In the genomic region with DNA sequence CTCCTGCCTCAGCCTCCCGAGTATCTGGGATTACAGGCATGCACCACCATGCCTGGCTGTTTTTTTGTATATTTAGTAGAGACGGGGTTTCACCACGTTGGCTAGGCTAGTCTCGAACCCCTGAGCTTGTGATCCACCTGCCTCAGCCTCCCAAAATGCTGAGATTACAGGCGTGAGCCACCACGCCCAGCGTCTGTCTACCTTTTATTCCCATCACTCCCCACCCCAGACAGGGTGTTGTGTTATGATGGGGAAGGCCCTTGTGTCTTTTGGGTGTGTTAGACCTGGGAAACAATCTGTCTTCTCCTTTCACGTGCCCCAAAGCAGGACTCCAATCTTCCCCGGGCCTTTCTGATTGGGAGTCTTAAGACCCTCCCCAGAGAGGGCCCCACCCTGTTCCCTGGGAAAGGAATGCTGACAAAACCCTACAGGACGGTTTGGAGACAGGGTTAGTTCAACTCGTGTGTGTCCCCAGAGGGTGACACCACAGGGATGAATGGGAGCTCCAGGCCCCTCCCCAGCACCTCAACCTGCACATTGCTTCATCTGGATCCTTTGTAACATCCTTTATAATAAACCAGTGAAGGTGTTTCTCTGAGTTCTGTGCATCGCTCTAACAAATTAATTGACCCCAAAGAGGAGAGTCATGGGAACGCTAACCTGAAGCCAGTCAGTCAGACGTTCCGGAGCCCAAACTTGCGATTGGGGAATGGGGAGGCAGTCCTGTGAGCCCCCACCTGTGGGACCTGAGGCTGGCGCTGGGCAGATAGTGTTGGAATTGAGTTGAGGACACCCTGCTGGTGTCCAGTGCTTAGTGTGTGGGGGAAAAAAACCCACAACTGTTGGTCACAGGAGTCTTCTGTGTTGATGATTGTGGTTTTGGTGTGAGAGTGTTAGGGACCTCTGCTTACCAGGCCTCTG, we compare ENCODE assay signal across 18 cellular contexts. TPM values are rescaled to one million over a fixed set of nuclear protein-coding genes. Genes with fewer than 3 reads are reported as not detected.
A peak's percentile ranks its signal among the peaks of the same experiment; 100 is the strongest.
DNase-seq lines count a peak whose midpoint lies in the region; ATAC-seq and TF ChIP-seq lines count a peak whose summit lies in the region.
"Had no signal": no experiment of that assay in that cellular context is flagged by ENCODE, and none has a peak within 500 bp of the region (broad histone marks: within the 10 kb centered on the region; RNA-seq: fewer than 3 reads in every experiment).

No MANE protein-coding gene starts in this region.

- H3K4me3 ChIP-seq in CD4-positive, CD25-positive, alpha-beta regulatory T cell (ENCODE audit: low read depth, low read length) = no peak overlapping the region
- no peak overlapping the region for H3K4me3 ChIP-seq in A673 (ENCODE audit: low read depth, low read length, poor library complexity, severe bottlenecking)

- H3K36me3 Mint-ChIP-seq in T-helper 2 cell treated with Interferon-gamma antibody and Interleukin-4, amounts not matched to agents 5 μg/mL and 100 μg/mL, for 36 hours (ENCODE audit: low read depth) = peaks cover 5% of the 10 kb centered on the region
- no peaks in the 10 kb centered on the region for H3K36me3 Mint-ChIP-seq in CD4-positive, CD25-positive, alpha-beta regulatory T cell
- peaks cover 2% of the 10 kb centered on the region for H3K36me3 Mint-ChIP-seq in activated T-helper 1 cell treated with anti-CD3 and anti-CD28 coated beads, Interleukin-12 subunit alpha, Interleukin-12 subunit beta, Interleukin-2, Interleukin-4 antibody, amounts not matched to agents 30 ng/mL and 10 ng/mL and 1 ng/mL, durations not matched to agents 14 hours and 24 hours and 36 hours (ENCODE audit: low read depth)
- H3K36me3 Mint-ChIP-seq in naive thymus-derived CD8-positive, alpha-beta T cell = peaks cover 0 to 3% (median 0%) of the 10 kb centered on the region in 3 donors

- H3K9me3 ChIP-seq in CD4-positive, CD25-positive, alpha-beta regulatory T cell (ENCODE audit: control insufficient read depth in 2 of 2, low read length in 2 of 2) = no peaks in the 10 kb centered on the region
- H3K9me3 ChIP-seq in A673 (ENCODE audit: low read depth, low read length, poor library complexity, severe bottlenecking) = no peaks in the 10 kb centered on the region

- H3K4me3 Mint-ChIP-seq in T-helper 2 cell treated with Interferon-gamma antibody and Interleukin-4, amounts not matched to agents 5 μg/mL and 100 μg/mL, for 36 hours = no peak overlapping the region
- H3K4me3 Mint-ChIP-seq in CD4-positive, CD25-positive, alpha-beta regulatory T cell = peak overlapping the region; percentile 39 to 100 (median 72)
- H3K4me3 Mint-ChIP-seq in activated T-helper 1 cell treated with anti-CD3 and anti-CD28 coated beads, Interleukin-12 subunit alpha, Interleukin-12 subunit beta, Interleukin-2, Interleukin-4 antibody, amounts not matched to agents 30 ng/mL and 10 ng/mL and 1 ng/mL, durations not matched to agents 14 hours and 24 hours and 36 hours = peak overlapping the region; percentile 57
- H3K4me3 Mint-ChIP-seq in naive thymus-derived CD8-positive, alpha-beta T cell = peak overlapping the region in 5 of 10 donors; percentile 26 to 75 (median 60)

- POLR2A ChIA-PET in naive thymus-derived CD8-positive, alpha-beta T cell (lab: Charles Lee) = interaction anchor here (0.6 to 8.2 kb wide), 2 partner anchors 27 to 33 kb away, joined by 5 to 128 read pairs; a partner anchor contains a TSS
- POLR2A ChIA-PET in A673 (lab: Charles Lee; ENCODE audit: low non-redundant PET) = no interaction called here

- TF ChIP-seq CTCF in A673 (conservative IDR thresholded peaks at IDR 0.05; ENCODE audit: low read depth, low read length) = no peak

- no peak for ATAC-seq in CD4-positive, CD25-positive, alpha-beta regulatory T cell (ENCODE audit: low read depth in 2 of 2)
- no peak for ATAC-seq in naive thymus-derived CD8-positive, alpha-beta T cell
- ATAC-seq in GM21737 (IDR thresholded peaks at IDR 0.05; ENCODE audit: unreplicated experiment) = no peak
- ATAC-seq: HCT116 had no signal

- H3K36me3 ChIP-seq in CD4-positive, CD25-positive, alpha-beta regulatory T cell (ENCODE audit: control insufficient read depth, insufficient read depth, low read length) = peaks cover 2% of the 10 kb centered on the region
- no peaks in the 10 kb centered on the region for H3K36me3 ChIP-seq in A673 (ENCODE audit: insufficient read depth, low read length, poor library complexity, severe bottlenecking)

- H3K4me1 Mint-ChIP-seq in T-helper 2 cell treated with Interferon-gamma antibody and Interleukin-4, amounts not matched to agents 5 μg/mL and 100 μg/mL, for 36 hours (ENCODE audit: low read depth) = peaks cover 21% of the 10 kb centered on the region
- H3K4me1 Mint-ChIP-seq in CD4-positive, CD25-positive, alpha-beta regulatory T cell = peaks cover 0 to 44% (median 19%) of the 10 kb centered on the region in 4 donors
- H3K4me1 Mint-ChIP-seq in activated T-helper 1 cell treated with anti-CD3 and anti-CD28 coated beads, Interleukin-12 subunit alpha, Interleukin-12 subunit beta, Interleukin-2, Interleukin-4 antibody, amounts not matched to agents 30 ng/mL and 10 ng/mL and 1 ng/mL, durations not matched to agents 14 hours and 24 hours and 36 hours (ENCODE audit: low read depth) = peaks cover 21% of the 10 kb centered on the region
- H3K4me1 Mint-ChIP-seq in naive thymus-derived CD8-positive, alpha-beta T cell = peaks cover 23 to 43% (median 41%) of the 10 kb centered on the region in 4 donors

- peaks cover 34% of the 10 kb centered on the region for H3K4me1 ChIP-seq in CD4-positive, CD25-positive, alpha-beta regulatory T cell (ENCODE audit: control insufficient read depth, insufficient read depth, low read length, poor library complexity, severe bottlenecking)
- H3K4me1 ChIP-seq in A673 (ENCODE audit: insufficient read depth, low read length, poor library complexity, severe bottlenecking) = peaks cover 2% of the 10 kb centered on the region

- intact Hi-C loops in activated T-helper 1 cell treated with anti-CD3 and anti-CD28 coated beads, Interleukin-12 subunit alpha, Interleukin-12 subunit beta, Interleukin-2, Interleukin-4 antibody, amounts not matched to agents 30 ng/mL and 10 ng/mL and 1 ng/mL, durations not matched to agents 14 hours and 24 hours and 36 hours (cut with micrococcal nuclease) = loop anchor here (5.0 kb wide), 2 partner anchors 98 to 258 kb away; a partner anchor contains a TSS
- intact Hi-C loops in A673 (cut with micrococcal nuclease; ENCODE audit: unreplicated experiment) = no loop called here

- no peak overlapping the region for H3K27ac ChIP-seq in CD4-positive, CD25-positive, alpha-beta regulatory T cell (ENCODE audit: insufficient read depth, low read length, poor library complexity, severe bottlenecking)
- no peak overlapping the region for H3K27ac ChIP-seq in A673 (ENCODE audit: low read depth, low read length, poor library complexity, severe bottlenecking)

- H3K27ac Mint-ChIP-seq in T-helper 2 cell treated with Interferon-gamma antibody and Interleukin-4, amounts not matched to agents 5 μg/mL and 100 μg/mL, for 36 hours = peak overlapping the region; percentile 49
- peak overlapping the region; percentile 62 to 81 (median 74) for H3K27ac Mint-ChIP-seq in CD4-positive, CD25-positive, alpha-beta regulatory T cell
- H3K27ac Mint-ChIP-seq in activated T-helper 1 cell treated with anti-CD3 and anti-CD28 coated beads, Interleukin-12 subunit alpha, Interleukin-12 subunit beta, Interleukin-2, Interleukin-4 antibody, amounts not matched to agents 30 ng/mL and 10 ng/mL and 1 ng/mL, durations not matched to agents 14 hours and 24 hours and 36 hours = peak overlapping the region; percentile 29
- H3K27ac Mint-ChIP-seq in naive thymus-derived CD8-positive, alpha-beta T cell = peak overlapping the region; percentile 53 to 99 (median 92)

- H3K9me3 Mint-ChIP-seq in T-helper 2 cell treated with Interferon-gamma antibody and Interleukin-4, amounts not matched to agents 5 μg/mL and 100 μg/mL, for 36 hours = no peaks in the 10 kb centered on the region
- H3K9me3 Mint-ChIP-seq in CD4-positive, CD25-positive, alpha-beta regulatory T cell = no peaks in the 10 kb centered on the region
- H3K9me3 Mint-ChIP-seq in activated T-helper 1 cell treated with anti-CD3 and anti-CD28 coated beads, Interleukin-12 subunit alpha, Interleukin-12 subunit beta, Interleukin-2, Interleukin-4 antibody, amounts not matched to agents 30 ng/mL and 10 ng/mL and 1 ng/mL, durations not matched to agents 14 hours and 24 hours and 36 hours = no peaks in the 10 kb centered on the region
- H3K9me3 Mint-ChIP-seq in naive thymus-derived CD8-positive, alpha-beta T cell = no peaks in the 10 kb centered on the region

- BruUV-seq in A673 (replicated peaks; lab: Mats Ljungman, UMichigan) = no TSS peak

- no peak for TF ChIP-seq POLR2A in erythroblast (IDR thresholded peaks at IDR 0.05; ENCODE audit: low read length)

- no peaks in the 10 kb centered on the region for H3K27me3 ChIP-seq in CD4-positive, CD25-positive, alpha-beta regulatory T cell (ENCODE audit: control insufficient read depth, insufficient read depth, low read length)
- H3K27me3 ChIP-seq in A673 (replicated peaks; ENCODE audit: insufficient read depth, low read depth, low read length, poor library complexity) = peaks cover 7% of the 10 kb centered on the region

- H3K27me3 Mint-ChIP-seq in T-helper 2 cell treated with Interferon-gamma antibody and Interleukin-4, amounts not matched to agents 5 μg/mL and 100 μg/mL, for 36 hours (ENCODE audit: low read depth) = peaks cover 5% of the 10 kb centered on the region
- H3K27me3 Mint-ChIP-seq in CD4-positive, CD25-positive, alpha-beta regulatory T cell = peaks cover 5% of the 10 kb centered on the region
- H3K27me3 Mint-ChIP-seq in activated T-helper 1 cell treated with anti-CD3 and anti-CD28 coated beads, Interleukin-12 subunit alpha, Interleukin-12 subunit beta, Interleukin-2, Interleukin-4 antibody, amounts not matched to agents 30 ng/mL and 10 ng/mL and 1 ng/mL, durations not matched to agents 14 hours and 24 hours and 36 hours (ENCODE audit: insufficient read depth) = peaks cover 4% of the 10 kb centered on the region
- H3K27me3 Mint-ChIP-seq in naive thymus-derived CD8-positive, alpha-beta T cell = no peaks in the 10 kb centered on the region

- CTCF ChIA-PET in A673 (lab: Charles Lee) = interaction anchor here (0.6 kb wide), 1 partner anchor 28 kb away, joined by 3 read pairs; a partner anchor contains a TSS

- no peak for DNase-seq in T-helper 2 cell treated with Interferon-gamma antibody and Interleukin-4, amounts not matched to agents 5 μg/mL and 100 μg/mL, for 36 hours (ENCODE audit: low spot score)
- DNase-seq in T-helper 2 cell = no peak
- no peak for DNase-seq in CD4-positive, CD25-positive, alpha-beta regulatory T cell
- DNase-seq in activated T-helper 1 cell treated with anti-CD3 and anti-CD28 coated beads, Interleukin-12 subunit alpha, Interleukin-12 subunit beta, Interleukin-2, Interleukin-4 antibody, amounts not matched to agents 30 ng/mL and 10 ng/mL and 1 ng/mL, durations not matched to agents 14 hours and 24 hours and 36 hours (ENCODE audit: low spot score) = no peak
- peak in 1 of 10 donors; percentile 45 for DNase-seq in naive thymus-derived CD8-positive, alpha-beta T cell
- no peak for DNase-seq in A673 (ENCODE audit: low spot score)
- DNase-seq in erythroblast (lab: John Stamatoyannopoulos, UW) = no peak
- DNase-seq: 8988T, dermis blood vessel endothelial cell, EL, NCI-H2171 treated with DMSO at 0.1 percent for 48 hours, NCI-H82, SIG-M5 had no signal

RNA-seq across cellular contexts. Expression of a gene that starts 3.2 kb away (rescaled TPM):
- total RNA-seq in CD4-positive, CD25-positive, alpha-beta regulatory T cell = 96.5 TPM
- polyA plus RNA-seq in CD4-positive, CD25-positive, alpha-beta regulatory T cell = 100 to 1,000 TPM; 250 to 359 (median 297) TPM
- total RNA-seq in activated T-helper 1 cell treated with anti-CD3 and anti-CD28 coated beads, Interleukin-12 subunit alpha, Interleukin-12 subunit beta, Interleukin-2, Interleukin-4 antibody, amounts not matched to agents 30 ng/mL and 10 ng/mL and 1 ng/mL, durations not matched to agents 14 hours and 24 hours and 36 hours = 256 and 277 TPM in 2 replicates
- 100 to 1,000 TPM; 121 to 137 TPM for total RNA-seq in naive thymus-derived CD8-positive, alpha-beta T cell
- polyA plus RNA-seq in naive thymus-derived CD8-positive, alpha-beta T cell = 100 to 1,000 TPM; 230 to 301 (median 288) TPM
- 188 and 206 TPM in 2 replicates for total RNA-seq in A673 (2021)

RNA-seq across cellular contexts. Expression of a gene that starts 7.1 kb away (rescaled TPM):
- not detected for total RNA-seq in CD4-positive, CD25-positive, alpha-beta regulatory T cell
- polyA plus RNA-seq in CD4-positive, CD25-positive, alpha-beta regulatory T cell = not detected
- total RNA-seq in activated T-helper 1 cell treated with anti-CD3 and anti-CD28 coated beads, Interleukin-12 subunit alpha, Interleukin-12 subunit beta, Interleukin-2, Interleukin-4 antibody, amounts not matched to agents 30 ng/mL and 10 ng/mL and 1 ng/mL, durations not matched to agents 14 hours and 24 hours and 36 hours = 0.10 TPM in 1 of 2 replicates, not detected in the other
- total RNA-seq in naive thymus-derived CD8-positive, alpha-beta T cell = not detected
- under 1 TPM in 1 of 3 donors, not detected in 2; 0.99 TPM for polyA plus RNA-seq in naive thymus-derived CD8-positive, alpha-beta T cell
- not detected in 2 replicates for total RNA-seq in A673 (2021)
- total RNA-seq: aorta, dermis blood vessel endothelial cell, kidney epithelial cell, mononuclear cell had no signal

RNA-seq across cellular contexts. Expression of a gene that starts 18.0 kb away (rescaled TPM):
- not detected for total RNA-seq in CD4-positive, CD25-positive, alpha-beta regulatory T cell
- polyA plus RNA-seq in CD4-positive, CD25-positive, alpha-beta regulatory T cell = not detected
- total RNA-seq in activated T-helper 1 cell treated with anti-CD3 and anti-CD28 coated beads, Interleukin-12 subunit alpha, Interleukin-12 subunit beta, Interleukin-2, Interleukin-4 antibody, amounts not matched to agents 30 ng/mL and 10 ng/mL and 1 ng/mL, durations not matched to agents 14 hours and 24 hours and 36 hours = not detected in 2 replicates
- total RNA-seq in naive thymus-derived CD8-positive, alpha-beta T cell = not detected
- polyA plus RNA-seq in naive thymus-derived CD8-positive, alpha-beta T cell = not detected
- total RNA-seq in A673 (2021) = not detected in 2 replicates
- total RNA-seq: aorta, dermis blood vessel endothelial cell, kidney epithelial cell, mononuclear cell had no signal
- polyA plus RNA-seq: aorta had no signal

RNA-seq across cellular contexts. Expression of a gene that starts 27.8 kb away (rescaled TPM):
- total RNA-seq in CD4-positive, CD25-positive, alpha-beta regulatory T cell = 1,344 TPM
- 10 to 100 TPM; 29.8 to 40.2 (median 36.4) TPM for polyA plus RNA-seq in CD4-positive, CD25-positive, alpha-beta regulatory T cell
- total RNA-seq in activated T-helper 1 cell treated with anti-CD3 and anti-CD28 coated beads, Interleukin-12 subunit alpha, Interleukin-12 subunit beta, Interleukin-2, Interleukin-4 antibody, amounts not matched to agents 30 ng/mL and 10 ng/mL and 1 ng/mL, durations not matched to agents 14 hours and 24 hours and 36 hours = 631 and 639 TPM in 2 replicates
- 100 to 1,000 TPM; 927 to 965 TPM for total RNA-seq in naive thymus-derived CD8-positive, alpha-beta T cell
- polyA plus RNA-seq in naive thymus-derived CD8-positive, alpha-beta T cell = 100 to 1,000 TPM in 1 of 3 donors, 10 to 100 TPM in 2; 25.5 to 110 (median 62.4) TPM
- total RNA-seq in A673 (2021) = 642 and 651 TPM in 2 replicates

RNA-seq across cellular contexts. Expression of a gene that starts 36.8 kb away (rescaled TPM):
- total RNA-seq in CD4-positive, CD25-positive, alpha-beta regulatory T cell = not detected
- 1 to 10 TPM in 3 of 4 donors, under 1 TPM in 1; 0.43 to 8.4 (median 4.1) TPM for polyA plus RNA-seq in CD4-positive, CD25-positive, alpha-beta regulatory T cell
- 9.2 and 10.1 TPM in 2 replicates for total RNA-seq in activated T-helper 1 cell treated with anti-CD3 and anti-CD28 coated beads, Interleukin-12 subunit alpha, Interleukin-12 subunit beta, Interleukin-2, Interleukin-4 antibody, amounts not matched to agents 30 ng/mL and 10 ng/mL and 1 ng/mL, durations not matched to agents 14 hours and 24 hours and 36 hours
- total RNA-seq in naive thymus-derived CD8-positive, alpha-beta T cell = 1 to 10 TPM; 2.0 to 2.9 TPM
- polyA plus RNA-seq in naive thymus-derived CD8-positive, alpha-beta T cell = 10 to 100 TPM in 1 of 3 donors, 1 to 10 TPM in 2; 1.5 to 14.7 (median 3.2) TPM
- total RNA-seq in A673 (2021) = not detected in 2 replicates
- total RNA-seq: aorta, mononuclear cell had no signal
- polyA plus RNA-seq: aorta had no signal

Comparison
In these comparisons a context has a peak if more than half of its experiments do, and no peak if none do; other contexts are left out.
1. H3K27ac Mint-ChIP-seq: peak in every context shown above with its lines; median percentile 92 in naive thymus-derived CD8-positive, alpha-beta T cell; 74 in CD4-positive, CD25-positive, alpha-beta regulatory T cell; 49 in T-helper 2 cell treated with Interferon-gamma antibody and Interleukin-4, amounts not matched to agents 5 μg/mL and 100 μg/mL, for 36 hours; 29 in activated T-helper 1 cell treated with anti-CD3 and anti-CD28 coated beads, Interleukin-12 subunit alpha, Interleukin-12 subunit beta, Interleukin-2, Interleukin-4 antibody, amounts not matched to agents 30 ng/mL and 10 ng/mL and 1 ng/mL, durations not matched to agents 14 hours and 24 hours and 36 hours.